In genomic region chr7:87345962-87346371, GRCh38 we compare ENCODE assay signal across 8 cellular contexts. TPM values are rescaled to one million over a fixed set of nuclear protein-coding genes. Genes with fewer than 3 reads are reported as not detected.
DNase-seq lines count a peak whose midpoint lies in the region; ATAC-seq and TF ChIP-seq lines count a peak whose summit lies in the region.

No MANE protein-coding gene starts in this region.

- H3F3A ChIP-seq in Loucy (ENCODE audit: low read depth) = no peaks in the 10 kb centered on the region

- peaks cover 2% of the 10 kb centered on the region for H4K20me1 ChIP-seq in Loucy (ENCODE audit: insufficient read depth, low read length, poor library complexity, severe bottlenecking)

- no peaks in the 10 kb centered on the region for H3K9me2 ChIP-seq in Loucy (replicated peaks; ENCODE audit: low read depth, low read length)

- peaks cover 42% of the 10 kb centered on the region for H3K4me1 ChIP-seq in Loucy (ENCODE audit: insufficient read depth, low read length, poor library complexity, severe bottlenecking)
- H3K4me1 ChIP-seq in colonic mucosa = no peaks in the 10 kb centered on the region
- H3K4me1 ChIP-seq in mucosa of descending colon (ENCODE audit: low read depth) = peaks cover 8% of the 10 kb centered on the region

- no peak for ATAC-seq in stimulated activated naive CD8-positive, alpha-beta T cell treated with anti-CD3 and anti-CD28 coated beads, Interleukin-15, Interleukin-2, amounts not matched to agents 100 U/mL and 50 U/mL, for 24 hours
- peak; percentile 37 for ATAC-seq in mucosa of descending colon

- H3K4me2 ChIP-seq in Loucy (ENCODE audit: low read depth, low read length, poor library complexity, severe bottlenecking) = peak overlapping the region; percentile 88

- H3K27me3 ChIP-seq in Loucy (ENCODE audit: insufficient read depth, low read length, poor library complexity, severe bottlenecking) (no peaks in the 10 kb centered on the region), colonic mucosa (no peaks in the 10 kb centered on the region)

- H3K9me3 ChIP-seq in Loucy (ENCODE audit: insufficient read depth, low read depth, low read length) (no peaks in the 10 kb centered on the region), colonic mucosa (no peaks in the 10 kb centered on the region), mucosa of descending colon (no peaks in the 10 kb centered on the region)

- no peaks in the 10 kb centered on the region for H3K9me3 Mint-ChIP-seq in stimulated activated naive CD8-positive, alpha-beta T cell treated with anti-CD3 and anti-CD28 coated beads, Interleukin-15, Interleukin-2, amounts not matched to agents 100 ng/mL and 50 ng/mL, for 24 hours

- peak overlapping the region; percentile 59 for H3K27ac Mint-ChIP-seq in stimulated activated naive CD8-positive, alpha-beta T cell treated with anti-CD3 and anti-CD28 coated beads, Interleukin-15, Interleukin-2, amounts not matched to agents 100 ng/mL and 50 ng/mL, for 24 hours

- peaks cover 49% of the 10 kb centered on the region for H3K4me1 Mint-ChIP-seq in stimulated activated naive CD8-positive, alpha-beta T cell treated with anti-CD3 and anti-CD28 coated beads, Interleukin-15, Interleukin-2, amounts not matched to agents 100 ng/mL and 50 ng/mL, for 24 hours (ENCODE audit: low read depth)

- H3K4me3 Mint-ChIP-seq in stimulated activated naive CD8-positive, alpha-beta T cell treated with anti-CD3 and anti-CD28 coated beads, Interleukin-15, Interleukin-2, amounts not matched to agents 100 ng/mL and 50 ng/mL, for 24 hours = peak overlapping the region; percentile 98

- intact Hi-C loops in colonic mucosa (cut with DNase I) (loop anchor here (10.0 kb wide), 1 partner anchor 191 kb away; the partner anchor contains the start of gene DMTF1), mucosa of descending colon (cut with DNase I, micrococcal nuclease) (no loop called here)

- no peak for TF ChIP-seq CTCF in Loucy (conservative IDR thresholded peaks at IDR 0.05; ENCODE audit: low read length)
- no peak for TF ChIP-seq CTCF in colonic mucosa (IDR thresholded peaks at IDR 0.05)
- no peak for TF ChIP-seq CTCF in mucosa of descending colon (IDR thresholded peaks at IDR 0.05)

- peaks cover 32% of the 10 kb centered on the region for H3K36me3 Mint-ChIP-seq in stimulated activated naive CD8-positive, alpha-beta T cell treated with anti-CD3 and anti-CD28 coated beads, Interleukin-15, Interleukin-2, amounts not matched to agents 100 ng/mL and 50 ng/mL, for 24 hours (ENCODE audit: low read depth)

- H3K36me3 ChIP-seq in Loucy (ENCODE audit: insufficient read depth, low read length) (no peaks in the 10 kb centered on the region; the same call in 1 of the 2 replicates), colonic mucosa (no peaks in the 10 kb centered on the region), mucosa of descending colon (ENCODE audit: low read depth) (no peaks in the 10 kb centered on the region)

- H3K4me3 ChIP-seq in Loucy (ENCODE audit: low read length, poor library complexity, severe bottlenecking) (peak overlapping the region; percentile 88), colonic mucosa (peak overlapping the region; percentile 68), mucosa of descending colon (peak overlapping the region; percentile 56)

- peak overlapping the region; percentile 90 for H3K27ac ChIP-seq in colonic mucosa

- H3K9ac ChIP-seq in Loucy (ENCODE audit: low read depth, low read length, poor library complexity, severe bottlenecking) (peak overlapping the region; percentile 93), colonic mucosa (ENCODE audit: low read depth in 2 of 2, low read length in 2 of 2) (peak overlapping the region; percentile 73 to 92)

- H2AFZ ChIP-seq in Loucy (ENCODE audit: low read length) = peak overlapping the region; percentile 90

- no peak for DNase-seq in stimulated activated naive CD8-positive, alpha-beta T cell treated with anti-CD3 and anti-CD28 coated beads, Interleukin-15, Interleukin-2, amounts not matched to agents 100 U/mL and 50 U/mL, for 24 hours
- DNase-seq in colonic mucosa (no peak), mucosa of descending colon (no peak), GM19240 (ENCODE audit: insufficient read length, low spot score) (no peak), ureter (ENCODE audit: low spot score) (no peak)
- no peak for DNase-seq in stimulated activated CD4-positive, alpha-beta T cell treated with anti-CD3 and anti-CD28 coated beads, Interleukin-12 subunit alpha, Interleukin-12 subunit beta, amount 100 ng/mL, for 4 hours

- no peaks in the 10 kb centered on the region for H3K27me3 Mint-ChIP-seq in stimulated activated naive CD8-positive, alpha-beta T cell treated with anti-CD3 and anti-CD28 coated beads, Interleukin-15, Interleukin-2, amounts not matched to agents 100 ng/mL and 50 ng/mL, for 24 hours

- H3K79me2 ChIP-seq in Loucy (ENCODE audit: insufficient read depth, low read length) = peaks cover 28% of the 10 kb centered on the region; the same call in 1 of the 2 replicates

RNA-seq across cellular contexts. Expression of gene CROT, which starts 0.5 kb away (rescaled TPM):
- total RNA-seq in colonic mucosa (10 to 100 TPM; 13.6 to 22.6 TPM), mucosa of descending colon (10 to 100 TPM; 16.9 to 28.8 (median 23.6) TPM), ureter (96.9 TPM)
